1 cellular context compared by ENCODE assay signal in genomic region chrX:154437398-154437752, GRCh38.
TF ChIP-seq lines count a peak whose summit lies in the region.

No MANE protein-coding gene starts in this region.

TF ChIP-seq in endothelial cell of umbilical vein, 7 proteins besides CTCF, POLR2A, EP300 and RAD21 (continued from another document):
- TF ChIP-seq EZH2 (IDR thresholded peaks at IDR 0.05; ENCODE audit: borderline replicate concordance, low read depth, low read length, severe bottlenecking): no peak
